ENCODE assay signal across 13 cellular contexts in genomic region chr3:172918165-172918564, GRCh38.
DNase-seq lines count a peak whose midpoint lies in the region; ATAC-seq and TF ChIP-seq lines count a peak whose summit lies in the region.
"Had no signal": no experiment of that assay in that cellular context is flagged by ENCODE, and none has a peak within 500 bp of the region (broad histone marks: within the 10 kb centered on the region; RNA-seq: fewer than 3 reads in every experiment).

No MANE protein-coding gene starts in this region.

- intact Hi-C loops in body of pancreas (cut with DNase I) = no loop called here

- no peaks in the 10 kb centered on the region for H3K27me3 ChIP-seq in body of pancreas
- no peaks in the 10 kb centered on the region for H3K27me3 ChIP-seq in mesenchymal stem cell (ENCODE audit: control insufficient read depth in 1 of 2, insufficient read depth in 1 of 2, low read length in 2 of 2)
- H3K27me3 ChIP-seq: ovary had no signal

- H3K79me1 ChIP-seq in mesenchymal stem cell (replicated peaks; ENCODE audit: low read length, poor library complexity, severe bottlenecking) = no peaks in the 10 kb centered on the region

- H3K9me3 ChIP-seq in body of pancreas (no peaks in the 10 kb centered on the region), mesenchymal stem cell (ENCODE audit: control insufficient read depth, low read length) (no peaks in the 10 kb centered on the region)
- H3K9me3 ChIP-seq: HAP-1, ovary had no signal

- no peak for TF ChIP-seq POLR2A in body of pancreas (IDR thresholded peaks at IDR 0.05)

- H4K8ac ChIP-seq in mesenchymal stem cell (ENCODE audit: low read length) = no peak overlapping the region

- H4K91ac ChIP-seq in mesenchymal stem cell (ENCODE audit: low read length) = no peak overlapping the region

- no peak overlapping the region for H2BK12ac ChIP-seq in mesenchymal stem cell (ENCODE audit: low read length in 2 of 2)

- no peak overlapping the region for H2AK5ac ChIP-seq in mesenchymal stem cell (ENCODE audit: low read length, severe bottlenecking)

- H3K36me3 ChIP-seq in body of pancreas (replicated peaks in 1 of 2; ENCODE audit: insufficient read depth in 1 of 2, low read depth in 2 of 2) = no peaks in the 10 kb centered on the region
- H3K36me3 ChIP-seq in mesenchymal stem cell (ENCODE audit: control insufficient read depth in 1 of 2, insufficient read depth in 2 of 2, low read depth in 1 of 2, low read length in 2 of 2) = no peaks in the 10 kb centered on the region
- H3K36me3 ChIP-seq: HAP-1, ovary had no signal

- no peak overlapping the region for H3K9ac ChIP-seq in mesenchymal stem cell (ENCODE audit: low read length)

- H2AFZ ChIP-seq in mesenchymal stem cell (ENCODE audit: low read depth, low read length) = no peak overlapping the region

- H2BK15ac ChIP-seq in mesenchymal stem cell (ENCODE audit: low read depth, poor library complexity, severe bottlenecking) = no peak overlapping the region

- H3K4me3 ChIP-seq in body of pancreas (no peak overlapping the region), mesenchymal stem cell (ENCODE audit: insufficient read depth in 1 of 2, low read depth in 1 of 2, low read length in 2 of 2) (no peak overlapping the region)
- H3K4me3 ChIP-seq: HAP-1, ovary had no signal

- H3K4me1 ChIP-seq in body of pancreas (peaks cover 47% of the 10 kb centered on the region), mesenchymal stem cell (ENCODE audit: control insufficient read depth, insufficient read depth, low read depth, low read length) (no peaks in the 10 kb centered on the region)

- H3K4ac ChIP-seq in mesenchymal stem cell (ENCODE audit: low read depth in 1 of 2, low read length in 2 of 2) = no peak overlapping the region

- peak; percentile 82 for ATAC-seq in body of pancreas
- ATAC-seq in GM21717 (IDR thresholded peaks at IDR 0.05; ENCODE audit: unreplicated experiment) = no peak

- H3K23ac ChIP-seq in mesenchymal stem cell (ENCODE audit: low read length in 2 of 2) = no peak overlapping the region

- no peak overlapping the region for H2BK5ac ChIP-seq in mesenchymal stem cell (ENCODE audit: low read depth, low read length, poor library complexity, severe bottlenecking)

- peak; percentile 90 for DNase-seq in DMS153 (lab: John Stamatoyannopoulos, UW)
- DNase-seq in NCI-H146 (lab: John Stamatoyannopoulos, UW) = peak; percentile 97
- peak in 2 of 4 donors; percentile 24 to 26 for DNase-seq in body of pancreas
- peak; percentile 82 for DNase-seq in mesenchymal stem cell
- no peak for DNase-seq in activated CD4-positive, alpha-beta T cell treated with anti-CD3 and anti-CD28 coated beads for 4 hours
- no peak for DNase-seq in T-helper 9 cell
- no peak for DNase-seq in NCI-H2171 (lab: John Stamatoyannopoulos, UW)
- DNase-seq: activated CD4-positive, alpha-beta T cell treated with anti-CD3 and anti-CD28 coated beads for 48 hours; amniotic stem cell; hippocampal formation; ovary had no signal

- no peak overlapping the region for H3K4me2 ChIP-seq in mesenchymal stem cell (ENCODE audit: low read length, poor library complexity, severe bottlenecking)

- TF ChIP-seq CTCF in body of pancreas (IDR thresholded peaks at IDR 0.05) = no peak

- no peak overlapping the region for H2BK120ac ChIP-seq in mesenchymal stem cell (ENCODE audit: low read depth, low read length)

- peak overlapping the region in 2 of 4 donors; percentile 34 to 65 for H3K27ac ChIP-seq in body of pancreas
- H3K27ac ChIP-seq in mesenchymal stem cell (ENCODE audit: low read length, poor library complexity, severe bottlenecking) = no peak overlapping the region
- H3K27ac ChIP-seq: ovary had no signal

- WGBS in body of pancreas, 2 donors = 5 to 18% methylated on average over 3 of the region's 3 CpGs
- 0% methylated on average over 2 of the region's 3 CpGs for WGBS in mesenchymal stem cell

- H3K18ac ChIP-seq in mesenchymal stem cell (ENCODE audit: low read depth in 1 of 2, low read length in 2 of 2) = no peak overlapping the region

- no peak overlapping the region for H3K14ac ChIP-seq in mesenchymal stem cell (ENCODE audit: low read length in 2 of 2)

Comparison
In these comparisons a context has a peak if more than half of its experiments do, and no peak if none do; other contexts are left out.
1. DNase-seq: peak in DMS153 (single experiment), NCI-H146 (single experiment) and mesenchymal stem cell (single experiment); none in activated CD4-positive, alpha-beta T cell treated with anti-CD3 and anti-CD28 coated beads for 4 hours (0 of 2), T-helper 9 cell (single experiment) and NCI-H2171 (single experiment).